In genomic region chr6:159013229-159013628, GRCh38 we compare ENCODE assay signal across 16 cellular contexts. TPM values are rescaled to one million over a fixed set of nuclear protein-coding genes. Genes with fewer than 3 reads are reported as not detected.
DNase-seq lines count a peak whose midpoint lies in the region; ATAC-seq and TF ChIP-seq lines count a peak whose summit lies in the region.
"Had no signal": no experiment of that assay in that cellular context is flagged by ENCODE, and none has a peak within 500 bp of the region (broad histone marks: within the 10 kb centered on the region; RNA-seq: fewer than 3 reads in every experiment).

No MANE protein-coding gene starts in this region.

- H3K27ac ChIP-seq in WERI-Rb-1 = peak overlapping the region; percentile 51
- H3K27ac ChIP-seq: sigmoid colon, thoracic aorta had no signal

- no peaks in the 10 kb centered on the region for H3K36me3 ChIP-seq in WERI-Rb-1
- H3K36me3 ChIP-seq in H7 (replicated peaks; ENCODE audit: control insufficient read depth, insufficient read depth, low read length) = no peaks in the 10 kb centered on the region
- H3K36me3 ChIP-seq: HAP-1, sigmoid colon, thoracic aorta had no signal

- peaks cover 3% of the 10 kb centered on the region for H3K9me3 ChIP-seq in WERI-Rb-1 (ENCODE audit: severe bottlenecking)
- H3K9me3 ChIP-seq: HAP-1, sigmoid colon, thoracic aorta had no signal

- TF ChIP-seq CTCF in WERI-Rb-1 (IDR thresholded peaks at IDR 0.05; ENCODE audit: low read depth, low read length) (no peak), fibroblast of pulmonary artery (IDR thresholded peaks at IDR 0.05; ENCODE audit: low read length, missing control alignments) (no peak)

- no peaks in the 10 kb centered on the region for H3K27me3 ChIP-seq in WERI-Rb-1 (ENCODE audit: insufficient read depth, low read depth, severe bottlenecking)
- no peaks in the 10 kb centered on the region for H3K27me3 ChIP-seq in H7 (ENCODE audit: control insufficient read depth, insufficient read depth, low read length)
- H3K27me3 ChIP-seq: sigmoid colon had no signal

- DNase-seq in CD1c-positive myeloid dendritic cell (ENCODE audit: extremely low spot score) = peak; percentile 51
- DNase-seq in M059J (ENCODE audit: low read depth) = peak; percentile 16
- DNase-seq in WERI-Rb-1 = no peak
- DNase-seq in fibroblast of pulmonary artery (ENCODE audit: low read depth) = peak; percentile 29
- no peak for DNase-seq in DMS 273 treated with DMSO at 0.1 percent for 48 hours (lab: John Stamatoyannopoulos, UW)
- DNase-seq in H7 = no peak
- DNase-seq in HuH-7 (ENCODE audit: low spot score) = no peak
- DNase-seq: kidney glomerular epithelial cell, NCI-H1048, sigmoid colon had no signal

- ATAC-seq in HG03025 (IDR thresholded peaks at IDR 0.05; ENCODE audit: low FRiP score, unreplicated experiment) = no peak
- ATAC-seq: activated naive CD4-positive, alpha-beta T cell treated with anti-CD3 and anti-CD28 coated beads, Interleukin-2, amount 50 U/mL, for 72 hours had no signal

- H3K4me3 ChIP-seq in WERI-Rb-1 (ENCODE audit: low read depth, low read length) (no peak overlapping the region), fibroblast of pulmonary artery (replicated peaks; ENCODE audit: low read depth, low read length) (no peak overlapping the region), H7 (ENCODE audit: insufficient read depth, low read depth, low read length) (no peak overlapping the region)
- H3K4me3 ChIP-seq: HAP-1, sigmoid colon, thoracic aorta had no signal

RNA-seq across cellular contexts. Expression of gene RSPH3, which starts 13.2 kb away (rescaled TPM):
- total RNA-seq in M059J (2014; rRNA removed; shearing (Covaris generic)) = 3.4 and 9.6 TPM in 2 replicates
- 2.5 and 2.6 TPM in 2 replicates for total RNA-seq in H7 (2014; rRNA removed; shearing (Covaris generic))

RNA-seq across cellular contexts. Expression of gene TAGAP, which starts 31.6 kb away (rescaled TPM):
- 0.02 TPM in 1 of 2 replicates, not detected in the other for total RNA-seq in M059J (2014; rRNA removed; shearing (Covaris generic))
- not detected in 2 replicates for total RNA-seq in H7 (2014; rRNA removed; shearing (Covaris generic))
- total RNA-seq: HT1080, osteocyte had no signal

Comparison
In these comparisons a context has a peak if more than half of its experiments do, and no peak if none do; other contexts are left out.
1. DNase-seq: peak in CD1c-positive myeloid dendritic cell (single experiment), M059J (single experiment) and fibroblast of pulmonary artery (single experiment); none in WERI-Rb-1 (single experiment), DMS 273 treated with DMSO at 0.1 percent for 48 hours (single experiment), H7 (single experiment) and HuH-7 (single experiment).